Comparison of ENCODE assay signal across 20 cellular contexts in the genomic region with DNA sequence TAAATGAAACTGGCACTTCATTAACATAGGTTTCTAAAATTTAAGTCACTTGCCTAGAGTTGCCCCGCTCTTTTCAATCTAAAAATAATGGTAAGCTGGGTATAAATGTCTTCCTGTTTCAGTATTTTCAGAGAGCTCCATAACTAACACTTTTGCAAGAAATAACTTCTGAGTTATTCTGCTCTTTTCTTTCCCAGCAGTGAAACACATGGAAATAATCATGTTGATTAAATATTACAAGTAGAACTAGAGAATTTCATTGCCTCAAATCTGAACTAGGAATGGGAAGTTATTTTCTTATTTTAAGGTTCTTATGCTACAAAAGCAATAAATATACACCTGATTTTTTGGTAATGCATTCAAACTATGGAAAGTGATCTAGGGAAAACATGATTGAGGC.
"Had no signal": no experiment of that assay in that cellular context is flagged by ENCODE, and none has a peak within 500 bp of the region (broad histone marks: within the 10 kb centered on the region; RNA-seq: fewer than 3 reads in every experiment).

No MANE protein-coding gene starts in this region.

- H3K4me3 ChIP-seq: MG63 had no signal

- H3K27me3 ChIP-seq: MG63 had no signal

- H3K27ac ChIP-seq: RWPE1 had no signal

- H3K36me3 ChIP-seq: MG63 had no signal

- DNase-seq: KBM-7, MG63, NCI-H1092 treated with DMSO at 0.1 percent for 48 hours, NCI-H1436, NCI-H187, NCI-H2029, NCI-H2081 treated with DMSO at 0.1 percent for 48 hours, NCI-H2171, NCI-H226, NCI-H446, NCI-H510A, NCI-H524 treated with DMSO at 0.1 percent for 48 hours, NCI-H69, NCI-H774, PC-3, SHP77, SW 1271, T-cell had no signal

- ATAC-seq: Panc1, PC-3, T-cell had no signal
